8 cellular contexts compared by ENCODE assay signal in genomic region chr7:518630-519428, GRCh38. TPM values are rescaled to one million over a fixed set of nuclear protein-coding genes. Genes with fewer than 3 reads are reported as not detected.
DNase-seq lines count a peak whose midpoint lies in the region; ATAC-seq and TF ChIP-seq lines count a peak whose summit lies in the region.

No MANE protein-coding gene starts in this region.

- peaks cover 8% of the 10 kb centered on the region for H3K27me3 Mint-ChIP-seq in activated B cell treated with CpG ODN at 0.5 μM for 24 hours

- no peaks in the 10 kb centered on the region for H3K9me3 Mint-ChIP-seq in activated B cell treated with CpG ODN at 0.5 μM for 24 hours

- ATAC-seq in activated B cell treated with CpG ODN at 0.5 μM for 24 hours (ENCODE audit: low read depth) (no peak), lower lobe of right lung (peak; percentile 67 to 80), HG02678 (IDR thresholded peaks at IDR 0.05; ENCODE audit: unreplicated experiment) (no peak), HG03108 (IDR thresholded peaks at IDR 0.05; ENCODE audit: unreplicated experiment) (no peak)

- no peak for TF ChIP-seq CTCF in activated B cell treated with CpG ODN at 0.5 μM for 24 hours (IDR thresholded peaks at IDR 0.05)
- peak; percentile 15 for TF ChIP-seq CTCF in lower lobe of right lung (IDR thresholded peaks at IDR 0.05)

- no peak overlapping the region for H3K27ac Mint-ChIP-seq in activated B cell treated with CpG ODN at 0.5 μM for 24 hours

- H3K4me3 ChIP-seq in endocrine pancreas (ENCODE audit: control insufficient read depth, insufficient read depth, low read length) (no peak overlapping the region), lower lobe of right lung (peak overlapping the region; percentile 73)

- CTCF ChIA-PET in activated B cell treated with CpG ODN at 0.5 μM for 24 hours (lab: Charles Lee), result no interaction called here

- DNase-seq in ELF-1 (ENCODE audit: low read depth, low spot score) (peak; percentile 73), Kasumi-1 (lab: John Stamatoyannopoulos, UW) (peak; percentile 16 to 18), activated B cell treated with CpG ODN at 0.5 μM for 24 hours (peak; percentile 27), lower lobe of right lung (peak; percentile 87)
- DNase-seq in stimulated activated CD4-positive, alpha-beta T cell treated with anti-CD3 and anti-CD28 coated beads, TNF-alpha, amount 100 ng/mL, for 24 hours (ENCODE audit: low read depth in 3 of 3), result peak in 2 of 3 experiments; percentile 31 to 72

- H3K36me3 ChIP-seq in endocrine pancreas (ENCODE audit: control insufficient read depth, insufficient read depth, low read length) (no peaks in the 10 kb centered on the region), lower lobe of right lung (no peaks in the 10 kb centered on the region)

- POLR2A ChIA-PET in activated B cell treated with CpG ODN at 0.5 μM for 24 hours (lab: Charles Lee), result interaction anchor here (0.7 kb wide), 1 partner anchor 107 kb away, joined by 3 read pairs; no protein-coding TSS in a partner anchor

- no peaks in the 10 kb centered on the region for H3K36me3 Mint-ChIP-seq in activated B cell treated with CpG ODN at 0.5 μM for 24 hours (ENCODE audit: low read depth)

- peaks cover 30% of the 10 kb centered on the region for H3K4me1 Mint-ChIP-seq in activated B cell treated with CpG ODN at 0.5 μM for 24 hours

- intact Hi-C loops in activated B cell treated with CpG ODN at 0.5 μM for 24 hours (cut with micrococcal nuclease) (no loop called here), lower lobe of right lung (cut with DNase I) (no loop called here)

- H3K27ac ChIP-seq in lower lobe of right lung, result peak overlapping the region; percentile 81

- H3K4me3 Mint-ChIP-seq in activated B cell treated with CpG ODN at 0.5 μM for 24 hours, result peak overlapping the region; percentile 82

- no peaks in the 10 kb centered on the region for H3K4me1 ChIP-seq in endocrine pancreas (ENCODE audit: control insufficient read depth, insufficient read depth, low read length)
- H3K4me1 ChIP-seq in lower lobe of right lung, result peaks cover 67% of the 10 kb centered on the region

- peak overlapping the region; percentile 76 for H3K9ac ChIP-seq in endocrine pancreas (ENCODE audit: control insufficient read depth, insufficient read depth, low read length)

- no peaks in the 10 kb centered on the region for H3K9me3 ChIP-seq in endocrine pancreas (ENCODE audit: control insufficient read depth, low read length)
- no peaks in the 10 kb centered on the region for H3K9me3 ChIP-seq in lower lobe of right lung

- H3K27me3 ChIP-seq in endocrine pancreas (ENCODE audit: control insufficient read depth, insufficient read depth, low read length) (no peaks in the 10 kb centered on the region), lower lobe of right lung (ENCODE audit: low read depth) (peaks cover 36% of the 10 kb centered on the region)

RNA-seq across cellular contexts. Expression of gene PDGFA, which starts 0.8 kb away (rescaled TPM):
- 6.0 and 7.3 TPM in 2 replicates for total RNA-seq in activated B cell treated with CpG ODN at 0.5 μM for 24 hours
- 27.1 TPM for total RNA-seq in lower lobe of right lung

Comparison
In these comparisons a context has a peak if more than half of its experiments do, and no peak if none do; other contexts are left out.
1. DNase-seq: peak in every context shown above with its lines; median percentile 87 in lower lobe of right lung; 73 in ELF-1; 52 in stimulated activated CD4-positive, alpha-beta T cell treated with anti-CD3 and anti-CD28 coated beads, TNF-alpha, amount 100 ng/mL, for 24 hours; 27 in activated B cell treated with CpG ODN at 0.5 μM for 24 hours; 17 in Kasumi-1.
2. ATAC-seq: peak in lower lobe of right lung (2 of 2); none in activated B cell treated with CpG ODN at 0.5 μM for 24 hours (single experiment), HG02678 (single experiment) and HG03108 (single experiment).